8 cellular contexts compared by ENCODE assay signal in the genomic region with DNA sequence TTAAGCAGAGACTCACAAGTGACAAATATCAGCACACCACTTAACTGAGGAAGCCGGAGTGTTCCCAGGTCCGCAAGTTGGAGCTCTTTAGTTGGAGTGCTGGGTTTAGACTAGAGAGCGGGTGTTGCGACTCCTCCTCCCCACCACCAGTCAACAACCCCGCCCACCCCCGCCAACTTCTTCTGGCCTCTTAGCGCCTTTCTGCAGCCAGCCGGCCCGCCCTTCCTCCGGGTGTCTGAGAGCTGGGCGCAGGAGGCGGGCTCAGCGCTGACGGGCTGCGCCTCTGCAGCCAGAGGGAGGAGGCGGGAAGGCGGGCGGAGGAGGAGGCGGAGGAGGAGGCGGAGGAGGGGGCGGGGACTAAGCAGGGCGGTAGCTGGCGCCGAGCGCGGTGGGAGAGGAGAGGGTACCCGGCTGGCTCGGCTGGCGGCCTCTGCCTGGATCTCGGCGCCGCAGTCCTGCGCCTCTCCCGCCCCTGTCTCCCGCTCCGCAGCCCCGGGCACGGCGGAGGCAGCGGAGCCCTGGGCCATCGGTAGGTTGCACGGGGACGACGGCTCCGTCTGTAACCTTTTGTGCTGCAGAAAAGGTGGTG. TPM values are rescaled to one million over a fixed set of nuclear protein-coding genes. Genes with fewer than 3 reads are reported as not detected.
DNase-seq lines count a peak whose midpoint lies in the region; ATAC-seq and TF ChIP-seq lines count a peak whose summit lies in the region.

A gene with protein sequence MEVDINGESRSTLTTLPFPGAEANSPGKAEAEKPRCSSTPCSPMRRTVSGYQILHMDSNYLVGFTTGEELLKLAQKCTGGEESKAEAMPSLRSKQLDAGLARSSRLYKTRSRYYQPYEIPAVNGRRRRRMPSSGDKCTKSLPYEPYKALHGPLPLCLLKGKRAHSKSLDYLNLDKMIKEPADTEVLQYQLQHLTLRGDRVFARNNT (plus strand): TSS at position 396 of the 589 bp plus-strand sequence. CDS start 17,157 bp downstream, outside the sequence.

- no peaks in the 10 kb centered on the region for H3K27me3 Mint-ChIP-seq in WTC11 (ENCODE audit: low read depth)

- peak; percentile 83 for ATAC-seq in GM18909 (IDR thresholded peaks at IDR 0.05; ENCODE audit: poor library complexity, unreplicated experiment)
- ATAC-seq in HG03159 (IDR thresholded peaks at IDR 0.05; ENCODE audit: unreplicated experiment): peak; percentile 79
- peak; percentile 94 for ATAC-seq in WTC11

- no peaks in the 10 kb centered on the region for H3K9me3 Mint-ChIP-seq in WTC11

- H3K36me3 ChIP-seq in iPS-20b (ENCODE audit: insufficient read depth, low read depth, low read length): no peaks in the 10 kb centered on the region

- no peak for TF ChIP-seq CTCF in WTC11 (IDR thresholded peaks at IDR 0.05)
- TF ChIP-seq CTCF in cardiac fibroblast (IDR thresholded peaks at IDR 0.05; ENCODE audit: low read depth, low read length): no peak

- H3K4me3 Mint-ChIP-seq in WTC11: peak within 1 kb of the TSS; percentile 95

- no peaks in the 10 kb centered on the region for H3K36me3 Mint-ChIP-seq in WTC11

- H3K27ac ChIP-seq in iPS-20b (ENCODE audit: low read length): peak within 1 kb of the TSS; percentile 69
- H3K27ac ChIP-seq in skin epidermis: peak within 1 kb of the TSS; percentile 27 to 90 (median 79)

- H3K4me3 ChIP-seq in cardiac fibroblast (replicated peaks in 1 of 2; ENCODE audit: low read depth in 2 of 2, low read length in 2 of 2) (peak within 1 kb of the TSS; percentile 95 to 96), iPS-20b (ENCODE audit: low read length) (peak within 1 kb of the TSS; percentile 96), skin epidermis (peak within 1 kb of the TSS; percentile 66 to 98 (median 88))

- peak; percentile 97 for DNase-seq in AG08395 (ENCODE audit: low spot score)
- DNase-seq in NCI-H2227 treated with DMSO at 0.1 percent for 48 hours (lab: John Stamatoyannopoulos, UW): peak; percentile 83
- DNase-seq in WTC11 (ENCODE audit: low spot score): peak; percentile 97
- DNase-seq in cardiac fibroblast (ENCODE audit: low read depth in 2 of 2): peak; percentile 97 to 99

- H3K9me3 ChIP-seq in iPS-20b (ENCODE audit: insufficient read depth, low read depth, low read length): no peaks in the 10 kb centered on the region

- peak within 1 kb of the TSS; percentile 77; the same call in 1 of the 2 replicates for H3K9ac ChIP-seq in iPS-20b (ENCODE audit: low read depth, low read length)

- H3K27ac Mint-ChIP-seq in WTC11: peak within 1 kb of the TSS; percentile 91

- H3K4me1 Mint-ChIP-seq in WTC11: peaks cover 39% of the 10 kb centered on the region

- no peaks in the 10 kb centered on the region for H3K27me3 ChIP-seq in iPS-20b (ENCODE audit: insufficient read depth, low read length)

- H3K4me1 ChIP-seq in iPS-20b (ENCODE audit: insufficient read depth, low read length): peaks cover 18% of the 10 kb centered on the region; the same call in 1 of the 2 replicates

- CTCF ChIA-PET in WTC11 (lab: Charles Lee): interaction anchor here (0.6 to 2.7 kb wide), 21 partner anchors 11 to 696 kb away, joined by 3 to 17 read pairs (median 4); a partner anchor contains a TSS

- POLR2A ChIA-PET in WTC11 (lab: Charles Lee): interaction anchor here (0.8 to 3.4 kb wide), 15 partner anchors 10 to 228 kb away, joined by 3 to 15 read pairs (median 3); a partner anchor contains a TSS

TF ChIP-seq in WTC11, 78 proteins besides CTCF, POLR2A, EP300 and RAD21 (continues in another document):
- TF ChIP-seq, protein P1, sequence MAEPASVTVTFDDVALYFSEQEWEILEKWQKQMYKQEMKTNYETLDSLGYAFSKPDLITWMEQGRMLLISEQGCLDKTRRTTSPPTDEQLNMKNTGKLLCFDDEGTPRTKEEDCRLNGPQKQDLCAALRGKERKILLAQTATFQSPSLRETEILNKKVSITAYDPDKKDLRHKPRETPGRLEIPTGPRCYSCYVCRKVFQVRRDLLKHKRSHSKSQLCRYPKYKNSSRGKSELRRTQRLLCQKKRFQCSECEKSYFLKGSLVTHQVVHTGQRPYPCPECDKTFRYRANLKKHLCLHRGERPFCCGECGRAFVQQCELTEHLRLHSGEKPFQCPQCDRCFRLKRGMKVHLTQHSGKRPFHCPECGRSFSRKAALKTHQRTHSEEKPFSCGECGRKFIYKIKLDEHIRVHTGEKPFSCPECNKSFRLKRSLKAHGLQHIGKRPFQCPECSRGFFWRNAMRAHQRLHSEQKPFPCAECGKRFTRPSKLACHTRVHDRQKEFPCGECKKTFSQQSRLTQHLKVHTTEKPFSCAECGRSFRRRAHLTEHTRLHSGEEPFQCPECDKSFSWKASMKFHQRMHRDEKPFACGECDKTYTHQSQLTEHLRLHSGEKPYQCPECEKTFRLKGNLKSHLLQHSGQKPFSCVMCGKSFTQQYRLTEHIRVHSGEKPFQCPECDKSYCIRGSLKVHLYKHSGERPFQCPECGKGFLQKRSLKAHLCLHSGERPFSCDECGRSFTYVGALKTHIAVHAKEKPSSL (CRISPR knock-in tag; conservative IDR thresholded peaks at IDR 0.05): no peak
- TF ChIP-seq, protein P2, sequence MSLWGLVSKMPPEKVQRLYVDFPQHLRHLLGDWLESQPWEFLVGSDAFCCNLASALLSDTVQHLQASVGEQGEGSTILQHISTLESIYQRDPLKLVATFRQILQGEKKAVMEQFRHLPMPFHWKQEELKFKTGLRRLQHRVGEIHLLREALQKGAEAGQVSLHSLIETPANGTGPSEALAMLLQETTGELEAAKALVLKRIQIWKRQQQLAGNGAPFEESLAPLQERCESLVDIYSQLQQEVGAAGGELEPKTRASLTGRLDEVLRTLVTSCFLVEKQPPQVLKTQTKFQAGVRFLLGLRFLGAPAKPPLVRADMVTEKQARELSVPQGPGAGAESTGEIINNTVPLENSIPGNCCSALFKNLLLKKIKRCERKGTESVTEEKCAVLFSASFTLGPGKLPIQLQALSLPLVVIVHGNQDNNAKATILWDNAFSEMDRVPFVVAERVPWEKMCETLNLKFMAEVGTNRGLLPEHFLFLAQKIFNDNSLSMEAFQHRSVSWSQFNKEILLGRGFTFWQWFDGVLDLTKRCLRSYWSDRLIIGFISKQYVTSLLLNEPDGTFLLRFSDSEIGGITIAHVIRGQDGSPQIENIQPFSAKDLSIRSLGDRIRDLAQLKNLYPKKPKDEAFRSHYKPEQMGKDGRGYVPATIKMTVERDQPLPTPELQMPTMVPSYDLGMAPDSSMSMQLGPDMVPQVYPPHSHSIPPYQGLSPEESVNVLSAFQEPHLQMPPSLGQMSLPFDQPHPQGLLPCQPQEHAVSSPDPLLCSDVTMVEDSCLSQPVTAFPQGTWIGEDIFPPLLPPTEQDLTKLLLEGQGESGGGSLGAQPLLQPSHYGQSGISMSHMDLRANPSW (CRISPR knock-in tag; conservative IDR thresholded peaks at IDR 0.05; ENCODE audit: low read depth): no peak
- TF ChIP-seq SOX15 (CRISPR knock-in tag; IDR thresholded peaks at IDR 0.05) (no peak), ZNF416 (CRISPR knock-in tag; IDR thresholded peaks at IDR 0.05) (no peak), ELF4 (CRISPR knock-in tag; IDR thresholded peaks at IDR 0.05; ENCODE audit: low read depth) (0 out of 2 replicates have a peak, but pooled peaks have one; percentile 21), GABPB1 (CRISPR knock-in tag; IDR thresholded peaks at IDR 0.05) (no peak), GRHL2 (CRISPR knock-in tag; IDR thresholded peaks at IDR 0.05; ENCODE audit: insufficient replicate concordance, severe bottlenecking) (no peak), FOXP1 (CRISPR knock-in tag; IDR thresholded peaks at IDR 0.05; ENCODE audit: borderline replicate concordance) (no peak), EMX1 (CRISPR knock-in tag; IDR thresholded peaks at IDR 0.05) (no peak), PRRX2 (CRISPR knock-in tag; IDR thresholded peaks at IDR 0.05) (no peak)
- TF ChIP-seq, protein P3, sequence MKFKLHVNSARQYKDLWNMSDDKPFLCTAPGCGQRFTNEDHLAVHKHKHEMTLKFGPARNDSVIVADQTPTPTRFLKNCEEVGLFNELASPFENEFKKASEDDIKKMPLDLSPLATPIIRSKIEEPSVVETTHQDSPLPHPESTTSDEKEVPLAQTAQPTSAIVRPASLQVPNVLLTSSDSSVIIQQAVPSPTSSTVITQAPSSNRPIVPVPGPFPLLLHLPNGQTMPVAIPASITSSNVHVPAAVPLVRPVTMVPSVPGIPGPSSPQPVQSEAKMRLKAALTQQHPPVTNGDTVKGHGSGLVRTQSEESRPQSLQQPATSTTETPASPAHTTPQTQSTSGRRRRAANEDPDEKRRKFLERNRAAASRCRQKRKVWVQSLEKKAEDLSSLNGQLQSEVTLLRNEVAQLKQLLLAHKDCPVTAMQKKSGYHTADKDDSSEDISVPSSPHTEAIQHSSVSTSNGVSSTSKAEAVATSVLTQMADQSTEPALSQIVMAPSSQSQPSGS (CRISPR knock-in tag; IDR thresholded peaks at IDR 0.05; ENCODE audit: borderline replicate concordance, low read depth): no peak
- TF ChIP-seq, protein P4, sequence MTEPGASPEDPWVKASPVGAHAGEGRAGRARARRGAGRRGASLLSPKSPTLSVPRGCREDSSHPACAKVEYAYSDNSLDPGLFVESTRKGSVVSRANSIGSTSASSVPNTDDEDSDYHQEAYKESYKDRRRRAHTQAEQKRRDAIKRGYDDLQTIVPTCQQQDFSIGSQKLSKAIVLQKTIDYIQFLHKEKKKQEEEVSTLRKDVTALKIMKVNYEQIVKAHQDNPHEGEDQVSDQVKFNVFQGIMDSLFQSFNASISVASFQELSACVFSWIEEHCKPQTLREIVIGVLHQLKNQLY (CRISPR knock-in tag; IDR thresholded peaks at IDR 0.05): no peak
- TF ChIP-seq, protein P5, sequence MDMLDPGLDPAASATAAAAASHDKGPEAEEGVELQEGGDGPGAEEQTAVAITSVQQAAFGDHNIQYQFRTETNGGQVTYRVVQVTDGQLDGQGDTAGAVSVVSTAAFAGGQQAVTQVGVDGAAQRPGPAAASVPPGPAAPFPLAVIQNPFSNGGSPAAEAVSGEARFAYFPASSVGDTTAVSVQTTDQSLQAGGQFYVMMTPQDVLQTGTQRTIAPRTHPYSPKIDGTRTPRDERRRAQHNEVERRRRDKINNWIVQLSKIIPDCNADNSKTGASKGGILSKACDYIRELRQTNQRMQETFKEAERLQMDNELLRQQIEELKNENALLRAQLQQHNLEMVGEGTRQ (CRISPR knock-in tag; IDR thresholded peaks at IDR 0.05): no peak

RNA-seq across cellular contexts. Expression of the gene that starts here (rescaled TPM):
- total RNA-seq in WTC11 (2021): 12.4 to 13.8 TPM (median 13.1 TPM) in 3 replicates

Comparison
In these comparisons a context has a peak if more than half of its experiments do, and no peak if none do; other contexts are left out.
1. Peak in every context shown above with its lines: DNase-seq, ATAC-seq, H3K4me3 ChIP-seq and H3K27ac ChIP-seq.